ENCODE assay signal across 8 cellular contexts in genomic region chr1:185156854-185157598, GRCh38.
DNase-seq lines count a peak whose midpoint lies in the region; ATAC-seq lines count a peak whose summit lies in the region.

A gene with protein sequence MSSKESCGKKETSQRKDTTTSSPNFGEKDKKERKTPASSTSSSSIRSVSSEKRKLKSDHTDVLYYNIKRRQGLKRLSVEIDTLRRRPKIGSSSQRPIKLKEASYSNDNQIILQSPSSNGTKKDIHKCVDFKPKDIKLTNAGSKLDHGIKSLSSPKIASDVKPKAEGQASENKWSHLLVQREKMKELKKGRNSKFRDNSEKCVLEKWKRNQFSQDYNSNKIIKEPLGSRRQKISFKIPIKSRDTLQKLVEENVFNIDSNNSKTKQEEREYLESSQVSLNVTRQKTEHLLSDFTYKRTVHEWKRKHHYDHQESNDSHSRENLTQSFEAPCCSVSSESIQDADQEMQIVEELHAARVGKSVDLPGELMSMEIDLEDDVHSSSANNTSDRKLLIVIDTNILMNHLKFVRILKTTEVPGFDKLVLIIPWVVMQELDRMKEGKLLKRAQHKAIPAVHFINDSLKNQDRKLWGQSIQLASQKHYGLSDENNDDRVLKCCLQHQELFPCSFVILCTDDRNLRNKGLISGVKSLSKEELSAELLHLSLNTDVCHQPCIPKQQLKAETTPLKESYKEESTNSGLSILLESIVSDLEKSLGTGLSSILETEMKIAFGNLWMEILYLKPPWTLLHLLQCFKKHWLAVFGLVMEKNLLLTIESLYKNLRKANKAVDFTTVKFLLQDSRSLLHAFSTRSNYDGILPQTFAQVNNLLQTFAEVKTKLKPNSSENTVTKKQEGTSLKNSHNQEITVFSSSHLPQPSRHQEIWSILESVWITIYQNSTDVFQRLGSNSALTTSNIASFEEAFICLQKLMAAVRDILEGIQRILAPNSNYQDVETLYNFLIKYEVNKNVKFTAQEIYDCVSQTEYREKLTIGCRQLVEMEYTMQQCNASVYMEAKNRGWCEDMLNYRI (plus strand): TSS chr1:185157167. CDS start chr1:185160842, 3,675 bp downstream.
A gene with protein sequence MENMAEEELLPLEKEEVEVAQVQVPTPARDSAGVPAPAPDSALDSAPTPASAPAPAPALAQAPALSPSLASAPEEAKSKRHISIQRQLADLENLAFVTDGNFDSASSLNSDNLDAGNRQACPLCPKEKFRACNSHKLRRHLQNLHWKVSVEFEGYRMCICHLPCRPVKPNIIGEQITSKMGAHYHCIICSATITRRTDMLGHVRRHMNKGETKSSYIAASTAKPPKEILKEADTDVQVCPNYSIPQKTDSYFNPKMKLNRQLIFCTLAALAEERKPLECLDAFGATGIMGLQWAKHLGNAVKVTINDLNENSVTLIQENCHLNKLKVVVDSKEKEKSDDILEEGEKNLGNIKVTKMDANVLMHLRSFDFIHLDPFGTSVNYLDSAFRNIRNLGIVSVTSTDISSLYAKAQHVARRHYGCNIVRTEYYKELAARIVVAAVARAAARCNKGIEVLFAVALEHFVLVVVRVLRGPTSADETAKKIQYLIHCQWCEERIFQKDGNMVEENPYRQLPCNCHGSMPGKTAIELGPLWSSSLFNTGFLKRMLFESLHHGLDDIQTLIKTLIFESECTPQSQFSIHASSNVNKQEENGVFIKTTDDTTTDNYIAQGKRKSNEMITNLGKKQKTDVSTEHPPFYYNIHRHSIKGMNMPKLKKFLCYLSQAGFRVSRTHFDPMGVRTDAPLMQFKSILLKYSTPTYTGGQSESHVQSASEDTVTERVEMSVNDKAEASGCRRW (minus strand): TSS chr1:185156953. CDS start chr1:185156712, 241 bp downstream.

- ATAC-seq in GM19023 (IDR thresholded peaks at IDR 0.05; ENCODE audit: unreplicated experiment) (peak; percentile 92), HG03280 (IDR thresholded peaks at IDR 0.05; ENCODE audit: unreplicated experiment) (peak; percentile 89)
- peak; percentile 94 to 96 for ATAC-seq in activated CD4-positive, CD25-positive, alpha-beta regulatory T cell treated with anti-CD3 and anti-CD28 coated beads, Interleukin-2, amount 50 U/mL, for 24 hours

- DNase-seq in AG08396 (ENCODE audit: low spot score) (peak; percentile 94), NCI-H345 treated with DMSO at 0.1 percent for 48 hours (lab: John Stamatoyannopoulos, UW; ENCODE audit: unreplicated experiment) (peak; percentile 99), cerebellar nuclear complex (lab: John Stamatoyannopoulos, UW) (peak; percentile 89 to 99), islet precursor cell (peak; percentile 100)
- DNase-seq in stimulated activated CD4-positive, alpha-beta T cell treated with anti-CD3 and anti-CD28 coated beads, Interleukin-12 subunit alpha, Interleukin-12 subunit beta, amount 100 ng/mL, for 48 hours (ENCODE audit: low read depth in 2 of 3, low spot score in 1 of 3), result peak; percentile 97 to 98 (median 97)

Comparison
In these comparisons a context has a peak if more than half of its experiments do, and no peak if none do; other contexts are left out.
1. Peak in every context shown above with its lines: DNase-seq and ATAC-seq.